In the genomic region with DNA sequence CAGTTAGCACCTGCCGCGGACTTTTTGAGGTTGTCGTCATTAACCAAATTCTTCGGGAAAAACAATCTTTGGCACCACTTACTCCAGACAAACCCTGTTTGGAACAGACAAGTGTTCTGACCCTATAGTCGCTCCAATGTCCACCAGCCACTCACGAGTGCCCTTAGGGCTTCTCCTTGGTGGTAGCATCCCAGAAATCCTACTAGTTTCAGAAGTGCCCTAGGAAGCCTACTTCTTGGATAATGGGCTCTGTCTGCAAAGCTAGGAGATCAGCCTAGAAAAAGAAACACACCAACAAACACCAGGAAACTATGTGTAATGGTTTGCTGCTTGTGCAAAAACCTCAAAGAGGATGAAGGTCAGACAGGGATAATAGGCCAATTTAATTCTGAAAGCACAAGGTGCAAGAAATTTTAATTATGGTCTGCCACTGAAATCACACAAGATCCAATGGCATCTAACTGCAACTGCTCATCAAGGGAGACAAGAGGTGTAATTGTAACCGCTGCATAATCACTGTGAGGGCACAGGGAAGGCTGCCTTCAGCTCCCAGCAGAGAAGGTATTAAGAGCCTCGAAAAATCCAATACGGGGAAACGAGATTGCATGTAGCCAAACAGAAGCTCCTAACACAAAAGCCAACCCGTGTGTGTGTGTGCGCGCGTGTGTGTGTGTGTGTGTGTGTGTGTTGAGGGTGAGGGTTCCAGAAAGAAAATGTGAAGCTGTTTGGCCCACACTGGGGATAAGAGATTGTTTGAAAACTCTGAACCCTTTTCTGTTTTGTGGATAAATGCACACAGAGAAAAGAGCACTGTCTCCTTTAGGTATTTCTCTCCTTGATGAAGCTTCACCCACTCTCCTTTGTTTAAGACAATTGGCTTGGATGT, we compare ENCODE assay signal across 8 cellular contexts. TPM values are rescaled to one million over a fixed set of nuclear protein-coding genes. Genes with fewer than 3 reads are reported as not detected.
DNase-seq lines count a peak whose midpoint lies in the region; ATAC-seq, FAIRE-seq and TF ChIP-seq lines count a peak whose summit lies in the region.

No MANE protein-coding gene starts in this region.

- intact Hi-C loops in left colon (cut with DNase I, micrococcal nuclease), result loop anchor here in 1 of 2 donors (5.0 kb wide), 3 partner anchors 58 to 108 kb away; no protein-coding TSS in a partner anchor

- in situ Hi-C loops in astrocyte of the spinal cord (cut with HindIII; ENCODE audit: low sequenced_read_pairs), result no loop called here

- DNase-seq in NCI-H1417 (lab: John Stamatoyannopoulos, UW) (peak in 2 of 3 experiments; percentile 57 to 88), astrocyte of the spinal cord (ENCODE audit: low read depth, low spot score) (peak; percentile 48), left colon (peak in 1 of 2 donors; percentile 21), frontal cortex (ENCODE audit: low spot score in 2 of 2) (no peak), A172 (ENCODE audit: low spot score) (no peak)
- no peak for DNase-seq in stimulated activated naive B cell treated with anti-CD40 and anti-IgM and Interleukin-4, amounts not matched to agents 10 μg/mL and 1 μg/mL and 100 μg/mL, for 72 hours

- peak overlapping the region; percentile 78 to 84 for H3K4me3 Mint-ChIP-seq in stimulated activated naive B cell treated with anti-CD40 and anti-IgM and Interleukin-4, amounts not matched to agents 10 μg/mL and 1 μg/mL and 100 μg/mL, for 72 hours

- peak overlapping the region; percentile 88 for H3K27ac Mint-ChIP-seq in stimulated activated naive B cell treated with anti-CD40 and anti-IgM and Interleukin-4, amounts not matched to agents 10 μg/mL and 1 μg/mL and 100 μg/mL, for 72 hours

- no peak for FAIRE-seq in frontal cortex (lab: Jason Lieb, UNC)

- peak overlapping the region; percentile 87 for H3K4me3 ChIP-seq in astrocyte of the spinal cord (ENCODE audit: low read depth, low read length)

- no peak for TF ChIP-seq CTCF in astrocyte of the spinal cord (IDR thresholded peaks at IDR 0.05; ENCODE audit: low read depth, low read length)

- H3K36me3 Mint-ChIP-seq in stimulated activated naive B cell treated with anti-CD40 and anti-IgM and Interleukin-4, amounts not matched to agents 10 μg/mL and 1 μg/mL and 100 μg/mL, for 72 hours, result no peaks in the 10 kb centered on the region

- peaks cover 59 to 76% of the 10 kb centered on the region in 2 donors for H3K27me3 Mint-ChIP-seq in stimulated activated naive B cell treated with anti-CD40 and anti-IgM and Interleukin-4, amounts not matched to agents 10 μg/mL and 1 μg/mL and 100 μg/mL, for 72 hours

- peaks cover 18 to 24% of the 10 kb centered on the region in 2 donors for H3K4me1 Mint-ChIP-seq in stimulated activated naive B cell treated with anti-CD40 and anti-IgM and Interleukin-4, amounts not matched to agents 10 μg/mL and 1 μg/mL and 100 μg/mL, for 72 hours

- peak; percentile 15 for ATAC-seq in left colon
- no peak for ATAC-seq in stimulated activated naive B cell treated with anti-CD40 and anti-IgM and Interleukin-4, amounts not matched to agents 10 μg/mL and 1 μg/mL and 100 μg/mL, for 72 hours (replicated peaks)
- ATAC-seq in HG02981 (IDR thresholded peaks at IDR 0.05; ENCODE audit: unreplicated experiment), result no peak
- ATAC-seq in HG03108 (IDR thresholded peaks at IDR 0.05; ENCODE audit: unreplicated experiment), result no peak

- H3K9me3 Mint-ChIP-seq in stimulated activated naive B cell treated with anti-CD40 and anti-IgM and Interleukin-4, amounts not matched to agents 10 μg/mL and 1 μg/mL and 100 μg/mL, for 72 hours, result no peaks in the 10 kb centered on the region

RNA-seq across cellular contexts. Expression of gene WLS, which starts 2.2 kb away (rescaled TPM):
- 100 to 1,000 TPM; 126 to 150 TPM for total RNA-seq in left colon
- total RNA-seq in frontal cortex, result 28.1 TPM
- total RNA-seq in A172 (2014; rRNA removed; shearing (Covaris generic)), result 32.3 and 49.4 TPM in 2 replicates

Comparison
In these comparisons a context has a peak if more than half of its experiments do, and no peak if none do; other contexts are left out.
1. DNase-seq: peak in NCI-H1417 (2 of 3) and astrocyte of the spinal cord (single experiment); none in stimulated activated naive B cell treated with anti-CD40 and anti-IgM and Interleukin-4, amounts not matched to agents 10 μg/mL and 1 μg/mL and 100 μg/mL, for 72 hours (single experiment), frontal cortex (0 of 2) and A172 (single experiment).